In genomic region chr5:53008751-53009150, GRCh38 we compare ENCODE assay signal across 8 cellular contexts. TPM values are rescaled to one million over a fixed set of nuclear protein-coding genes. Genes with fewer than 3 reads are reported as not detected.
DNase-seq lines count a peak whose midpoint lies in the region; ATAC-seq and TF ChIP-seq lines count a peak whose summit lies in the region.

No MANE protein-coding gene starts in this region.

- no peak for TF ChIP-seq CTCF in Calu3 (IDR thresholded peaks at IDR 0.05; ENCODE audit: unreplicated experiment)

- H3K27me3 Mint-ChIP-seq in Calu3 (ENCODE audit: unreplicated experiment), result no peaks in the 10 kb centered on the region
- no peaks in the 10 kb centered on the region for H3K27me3 Mint-ChIP-seq in naive thymus-derived CD8-positive, alpha-beta T cell
- H3K27me3 Mint-ChIP-seq in CD8-positive, alpha-beta memory T cell, result no peaks in the 10 kb centered on the region

- DNase-seq in Calu3 (no peak), head of caudate nucleus (no peak)
- DNase-seq in activated naive CD4-positive, alpha-beta T cell treated with anti-CD3 and anti-CD28 coated beads, Interleukin-2, amount 50 U/mL, for 72 hours (ENCODE audit: low spot score in 2 of 2), result peak in 1 of 2 donors; percentile 56
- DNase-seq in stimulated activated naive CD4-positive, alpha-beta T cell treated with Interleukin-2 at 50 U/mL for 16 hours (lab: John Stamatoyannopoulos, UW), result no peak
- no peak for DNase-seq in naive thymus-derived CD8-positive, alpha-beta T cell
- no peak for DNase-seq in CD8-positive, alpha-beta memory T cell

- H3K27ac Mint-ChIP-seq in Calu3 (ENCODE audit: unreplicated experiment), result peak overlapping the region; percentile 52
- peak overlapping the region; percentile 78 to 93 for H3K27ac Mint-ChIP-seq in activated naive CD4-positive, alpha-beta T cell treated with anti-CD3 and anti-CD28 coated beads, Interleukin-2, amount 50 U/mL, for 72 hours
- peak overlapping the region in 1 of 10 donors; percentile 18 for H3K27ac Mint-ChIP-seq in naive thymus-derived CD8-positive, alpha-beta T cell
- H3K27ac Mint-ChIP-seq in CD8-positive, alpha-beta memory T cell, result no peak overlapping the region

- no peaks in the 10 kb centered on the region for H3K27me3 ChIP-seq in CD8-positive, alpha-beta memory T cell (ENCODE audit: insufficient read depth, low read length, poor library complexity, severe bottlenecking)

- H3K4me3 ChIP-seq in CD8-positive, alpha-beta memory T cell (ENCODE audit: low read length), result no peak overlapping the region

- peaks cover 4% of the 10 kb centered on the region for H3K4me1 ChIP-seq in CD8-positive, alpha-beta memory T cell (ENCODE audit: insufficient read depth, low read length)

- intact Hi-C loops in Calu3 (cut with micrococcal nuclease; ENCODE audit: unreplicated experiment), result no loop called here
- intact Hi-C loops in head of caudate nucleus (cut with DNase I), result no loop called here

- BruUV-seq in Calu3 (replicated peaks; lab: Mats Ljungman, UMichigan), result no TSS peak

- CTCF ChIA-PET in Calu3 (lab: Charles Lee), result no interaction called here
- CTCF ChIA-PET in CD8-positive, alpha-beta memory T cell (lab: Charles Lee), result no interaction called here

- no peak overlapping the region for H3K27ac ChIP-seq in CD8-positive, alpha-beta memory T cell (ENCODE audit: low read depth, low read length)

- POLR2A ChIA-PET in naive thymus-derived CD8-positive, alpha-beta T cell (lab: Charles Lee), result no interaction called here
- POLR2A ChIA-PET in CD8-positive, alpha-beta memory T cell (lab: Charles Lee), result no interaction called here

- ATAC-seq in GM19468 (IDR thresholded peaks at IDR 0.05; ENCODE audit: extremely low read depth, unreplicated experiment) (peak; percentile 94), HG03439 (IDR thresholded peaks at IDR 0.05; ENCODE audit: unreplicated experiment) (peak; percentile 86)
- peak; percentile 89 for ATAC-seq in activated naive CD4-positive, alpha-beta T cell treated with anti-CD3 and anti-CD28 coated beads, Interleukin-2, amount 50 U/mL, for 72 hours
- ATAC-seq in naive thymus-derived CD8-positive, alpha-beta T cell, result no peak

- peaks cover 76% of the 10 kb centered on the region for H3K4me1 Mint-ChIP-seq in Calu3 (ENCODE audit: low read depth, unreplicated experiment)
- peaks cover 8 to 23% (median 16%) of the 10 kb centered on the region in 4 donors for H3K4me1 Mint-ChIP-seq in naive thymus-derived CD8-positive, alpha-beta T cell
- peaks cover 19 to 36% (median 26%) of the 10 kb centered on the region in 3 donors for H3K4me1 Mint-ChIP-seq in CD8-positive, alpha-beta memory T cell

- no peak overlapping the region for H3K4me3 Mint-ChIP-seq in Calu3 (ENCODE audit: low read depth, unreplicated experiment)
- H3K4me3 Mint-ChIP-seq in naive thymus-derived CD8-positive, alpha-beta T cell, result no peak overlapping the region
- no peak overlapping the region for H3K4me3 Mint-ChIP-seq in CD8-positive, alpha-beta memory T cell

- no peaks in the 10 kb centered on the region for H3K36me3 ChIP-seq in CD8-positive, alpha-beta memory T cell (ENCODE audit: insufficient read depth, low read length)

- peaks cover 69% of the 10 kb centered on the region for H3K36me3 Mint-ChIP-seq in Calu3 (ENCODE audit: insufficient read depth, unreplicated experiment)
- H3K36me3 Mint-ChIP-seq in activated naive CD4-positive, alpha-beta T cell treated with anti-CD3 and anti-CD28 coated beads, Interleukin-2, amount 50 U/mL, for 72 hours, result peaks cover 0 to 18% of the 10 kb centered on the region in 2 donors
- no peaks in the 10 kb centered on the region for H3K36me3 Mint-ChIP-seq in naive thymus-derived CD8-positive, alpha-beta T cell
- H3K36me3 Mint-ChIP-seq in CD8-positive, alpha-beta memory T cell, result no peaks in the 10 kb centered on the region

- H3K9me3 ChIP-seq in CD8-positive, alpha-beta memory T cell (ENCODE audit: low read length), result no peaks in the 10 kb centered on the region

- peaks cover 4% of the 10 kb centered on the region for H3K9me3 Mint-ChIP-seq in Calu3 (ENCODE audit: low read depth, unreplicated experiment)
- no peaks in the 10 kb centered on the region for H3K9me3 Mint-ChIP-seq in activated naive CD4-positive, alpha-beta T cell treated with anti-CD3 and anti-CD28 coated beads, Interleukin-2, amount 50 U/mL, for 72 hours
- peaks cover 0 to 1% (median 0%) of the 10 kb centered on the region in 9 donors for H3K9me3 Mint-ChIP-seq in naive thymus-derived CD8-positive, alpha-beta T cell
- H3K9me3 Mint-ChIP-seq in CD8-positive, alpha-beta memory T cell, result peaks cover 0 to 4% (median 0%) of the 10 kb centered on the region in 5 donors

RNA-seq across cellular contexts. Expression of gene ITGA2, which starts 19.6 kb away (rescaled TPM):
- 91.9 and 101 TPM in 2 replicates for total RNA-seq in Calu3 (2022)
- total RNA-seq in activated naive CD4-positive, alpha-beta T cell treated with anti-CD3 and anti-CD28 coated beads, Interleukin-2, amount 50 U/mL, for 72 hours, result 1 to 10 TPM in 1 of 2 donors, under 1 TPM in 1; 0.77 to 3.1 TPM
- not detected for total RNA-seq in naive thymus-derived CD8-positive, alpha-beta T cell
- polyA plus RNA-seq in naive thymus-derived CD8-positive, alpha-beta T cell, result under 1 TPM in 2 of 3 donors, not detected in 1; 0.06 to 0.19 TPM
- 1 to 10 TPM; 2.7 to 2.8 TPM for total RNA-seq in CD8-positive, alpha-beta memory T cell
- 0.51 TPM for polyA plus RNA-seq in CD8-positive, alpha-beta memory T cell

Comparison
In these comparisons a context has a peak if more than half of its experiments do, and no peak if none do; other contexts are left out.
1. H3K27ac Mint-ChIP-seq: peak in Calu3 (single experiment) and activated naive CD4-positive, alpha-beta T cell treated with anti-CD3 and anti-CD28 coated beads, Interleukin-2, amount 50 U/mL, for 72 hours (2 of 2); none in CD8-positive, alpha-beta memory T cell (0 of 8).
2. ATAC-seq: peak in GM19468 (single experiment), HG03439 (single experiment) and activated naive CD4-positive, alpha-beta T cell treated with anti-CD3 and anti-CD28 coated beads, Interleukin-2, amount 50 U/mL, for 72 hours (2 of 2); none in naive thymus-derived CD8-positive, alpha-beta T cell (0 of 2).
3. RNA of gene ITGA2, which starts 19.6 kb away (total RNA-seq): 91.9 to 101 TPM in Calu3; 0.77 to 3.1 TPM in activated naive CD4-positive, alpha-beta T cell treated with anti-CD3 and anti-CD28 coated beads, Interleukin-2, amount 50 U/mL, for 72 hours, 2.7 to 2.8 TPM in CD8-positive, alpha-beta memory T cell and not detected in naive thymus-derived CD8-positive, alpha-beta T cell; every median in the first group is over 10 times any median in the second.